In genomic region chr3:183984337-183984736, GRCh38 we compare ENCODE assay signal across 18 cellular contexts. TPM values are rescaled to one million over a fixed set of nuclear protein-coding genes. Genes with fewer than 3 reads are reported as not detected.
DNase-seq lines count a peak whose midpoint lies in the region; ATAC-seq and TF ChIP-seq lines count a peak whose summit lies in the region.
"Had no signal": no experiment of that assay in that cellular context is flagged by ENCODE, and none has a peak within 500 bp of the region (broad histone marks: within the 10 kb centered on the region; RNA-seq: fewer than 3 reads in every experiment).

No MANE protein-coding gene starts in this region.

- H4K20me1 ChIP-seq in SK-N-SH (ENCODE audit: insufficient read depth): no peaks in the 10 kb centered on the region

- no peak for ATAC-seq in gastrocnemius medialis
- ATAC-seq: GM12878 had no signal

- WGBS in SK-N-SH (ENCODE audit: low lambda C conversion rate): 52% methylated on average over 3 of the region's 3 CpGs

- peaks cover 24% of the 10 kb centered on the region for H3K4me1 ChIP-seq in Caco-2
- H3K4me1 ChIP-seq in SK-N-SH (ENCODE audit: control insufficient read depth in 1 of 2, insufficient read depth in 2 of 2, low read depth in 1 of 2, low read length in 1 of 2): peaks cover 0 to 12% of the 10 kb centered on the region in 2 experiments; a peak in 2 of 4 replicates
- H3K4me1 ChIP-seq in gastrocnemius medialis: peaks cover 72 to 74% of the 10 kb centered on the region in 2 donors
- no peaks in the 10 kb centered on the region for H3K4me1 ChIP-seq in left ventricle myocardium inferior
- H3K4me1 ChIP-seq: Peyer's patch had no signal

- no peak for TF ChIP-seq POLR2A in gastrocnemius medialis (IDR thresholded peaks at IDR 0.05)

- CTCF ChIA-PET in Caco-2 (lab: Charles Lee) (no interaction called here), SK-N-SH (lab: Yijun Ruan, JAX) (interaction anchor here (1.6 kb wide), 2 partner anchors 59 to 89 kb away, joined by 4 read pairs; no protein-coding TSS in a partner anchor), MCF 10A (lab: Yijun Ruan, JAX) (no interaction called here)

- no peaks in the 10 kb centered on the region for H3K9me2 ChIP-seq in SK-N-SH

- H3K4me1 Mint-ChIP-seq in Caco-2 (ENCODE audit: low read depth, unreplicated experiment) (peaks cover 29% of the 10 kb centered on the region), MCF 10A (ENCODE audit: insufficient read depth, unreplicated experiment) (no peaks in the 10 kb centered on the region)

- peaks cover 26% of the 10 kb centered on the region for H3K36me3 Mint-ChIP-seq in Caco-2 (ENCODE audit: insufficient read depth, unreplicated experiment)
- peaks cover 50% of the 10 kb centered on the region for H3K36me3 Mint-ChIP-seq in MCF 10A (ENCODE audit: insufficient read depth, unreplicated experiment)

- BruUV-seq in Caco-2 (replicated peaks; lab: Mats Ljungman, UMichigan) (no TSS peak), MCF 10A (replicated peaks; lab: Mats Ljungman, UMichigan) (no TSS peak)

- POLR2A ChIA-PET in Caco-2 (lab: Charles Lee): no interaction called here
- POLR2A ChIA-PET in SK-N-SH (lab: Yijun Ruan, JAX): no interaction called here
- POLR2A ChIA-PET in MCF 10A (lab: Yijun Ruan, JAX): no interaction called here

- TF ChIP-seq RAD21 in SK-N-SH (IDR thresholded peaks at IDR 0.05; ENCODE audit: low read length): no peak

- in situ Hi-C loops in gastrocnemius medialis (cut with MboI; ENCODE audit: low sequenced_read_pairs in 4 of 4): no loop called here

- no peaks in the 10 kb centered on the region for H3K9me3 ChIP-seq in Caco-2
- H3K9me3 ChIP-seq in SK-N-SH: no peaks in the 10 kb centered on the region
- H3K9me3 ChIP-seq in gastrocnemius medialis: no peaks in the 10 kb centered on the region
- no peaks in the 10 kb centered on the region for H3K9me3 ChIP-seq in left ventricle myocardium inferior (replicated peaks)
- H3K9me3 ChIP-seq: Peyer's patch had no signal

- no peaks in the 10 kb centered on the region for H3F3A ChIP-seq in SK-N-SH (replicated peaks; ENCODE audit: insufficient read depth)

- H3K27ac ChIP-seq in SK-N-SH (ENCODE audit: low read depth in 2 of 2, low read length in 1 of 2) (peak overlapping the region in 1 of 2 experiments; percentile 80; a peak in 2 of 4 replicates), gastrocnemius medialis (peak overlapping the region; percentile 19 to 89 (median 84)), left ventricle myocardium inferior (replicated peaks) (no peak overlapping the region)
- H3K27ac ChIP-seq: Peyer's patch had no signal

- H3K27me3 Mint-ChIP-seq in Caco-2 (ENCODE audit: insufficient read depth, unreplicated experiment) (no peaks in the 10 kb centered on the region), MCF 10A (ENCODE audit: insufficient read depth, unreplicated experiment) (no peaks in the 10 kb centered on the region)

- no peak overlapping the region for H2AFZ ChIP-seq in SK-N-SH (ENCODE audit: low read depth)

- no peak overlapping the region for H3K4me3 ChIP-seq in Caco-2 (ENCODE audit: low read depth, low read length)
- no peak overlapping the region for H3K4me3 ChIP-seq in SK-N-SH (ENCODE audit: low read depth in 2 of 2, low read length in 1 of 2)
- no peak overlapping the region for H3K4me3 ChIP-seq in fibroblast of the aortic adventitia (ENCODE audit: low read depth, low read length)
- no peak overlapping the region for H3K4me3 ChIP-seq in gastrocnemius medialis
- H3K4me3 ChIP-seq in left ventricle myocardium inferior: no peak overlapping the region
- H3K4me3 ChIP-seq: GM12878, Peyer's patch had no signal

- H3K9ac ChIP-seq in SK-N-SH: no peak overlapping the region

- no peak overlapping the region for H3K4me2 ChIP-seq in SK-N-SH

- DNase-seq in Caco-2 (no peak), SK-N-SH (peak; percentile 70), fibroblast of the aortic adventitia (ENCODE audit: low read depth) (peak; percentile 10), gastrocnemius medialis (no peak), left ventricle myocardium inferior (no peak), MCF 10A (ENCODE audit: unreplicated experiment) (no peak), NCI-H748 (lab: John Stamatoyannopoulos, UW; ENCODE audit: unreplicated experiment) (no peak)
- no peak for DNase-seq in NK-92 treated with Interleukin-12 subunit alpha and Interleukin-12 subunit beta, amount 100 ng/mL, for 24 hours (lab: John Stamatoyannopoulos, UW)
- DNase-seq: C1 segment of cervical spinal cord, DMS53, KBM-7, NCI-H1092, NCI-H345, NCI-H69, Peyer's patch, Right ventricle myocardium superior had no signal

- H3K9me3 Mint-ChIP-seq in Caco-2 (ENCODE audit: unreplicated experiment) (no peaks in the 10 kb centered on the region), MCF 10A (ENCODE audit: unreplicated experiment) (no peaks in the 10 kb centered on the region)

- no peaks in the 10 kb centered on the region for H3K27me3 ChIP-seq in Caco-2 (replicated peaks; ENCODE audit: control insufficient read depth, insufficient read depth, low read length)
- no peaks in the 10 kb centered on the region for H3K27me3 ChIP-seq in SK-N-SH (ENCODE audit: insufficient read depth)
- no peaks in the 10 kb centered on the region for H3K27me3 ChIP-seq in gastrocnemius medialis
- no peaks in the 10 kb centered on the region for H3K27me3 ChIP-seq in left ventricle myocardium inferior (ENCODE audit: low read depth)
- H3K27me3 ChIP-seq: Peyer's patch had no signal

- H3K27ac Mint-ChIP-seq in Caco-2 (ENCODE audit: unreplicated experiment) (peak overlapping the region; percentile 50), MCF 10A (ENCODE audit: low read depth, unreplicated experiment) (no peak overlapping the region)

- intact Hi-C loops in Caco-2 (cut with micrococcal nuclease; ENCODE audit: unreplicated experiment): no loop called here
- intact Hi-C loops in gastrocnemius medialis (cut with DNase I; ENCODE audit: low total_unique reads): loop anchor here (10.0 kb wide), 2 partner anchors 50 to 700 kb away; no protein-coding TSS in a partner anchor
- intact Hi-C loops in left ventricle myocardium inferior (cut with micrococcal nuclease): no loop called here
- intact Hi-C loops in MCF 10A (cut with micrococcal nuclease): no loop called here

- no peaks in the 10 kb centered on the region for H3K79me2 ChIP-seq in SK-N-SH (ENCODE audit: insufficient read depth)

- TF ChIP-seq CTCF in Caco-2 (IDR thresholded peaks at IDR 0.05; ENCODE audit: insufficient read depth in 1 of 2, low read depth in 1 of 2, low read length in 1 of 2, severe bottlenecking in 1 of 2, unreplicated experiment in 1 of 2) (no peak), SK-N-SH (IDR thresholded peaks at IDR 0.05) (no peak), fibroblast of the aortic adventitia (IDR thresholded peaks at IDR 0.05; ENCODE audit: insufficient read depth, low read length) (no peak), gastrocnemius medialis (IDR thresholded peaks at IDR 0.05 in 4 of 5, conservative IDR thresholded peaks at IDR 0.05 in 1 of 5) (no peak), left ventricle myocardium inferior (IDR thresholded peaks at IDR 0.05; ENCODE audit: borderline replicate concordance) (no peak), MCF 10A (IDR thresholded peaks at IDR 0.05; ENCODE audit: unreplicated experiment) (no peak)

- H3K4me3 Mint-ChIP-seq in Caco-2 (ENCODE audit: unreplicated experiment) (no peak overlapping the region), MCF 10A (ENCODE audit: unreplicated experiment) (no peak overlapping the region)

- no peaks in the 10 kb centered on the region; the same call in 1 of the 2 replicates for H3K36me3 ChIP-seq in Caco-2 (ENCODE audit: control insufficient read depth, insufficient read depth, low read length)
- H3K36me3 ChIP-seq in SK-N-SH (replicated peaks in 1 of 2; ENCODE audit: control insufficient read depth in 1 of 2, insufficient read depth in 2 of 2, low read length in 1 of 2): peaks cover 32 to 59% of the 10 kb centered on the region in 2 experiments
- peaks cover 0 to 61% of the 10 kb centered on the region in 2 donors for H3K36me3 ChIP-seq in gastrocnemius medialis
- peaks cover 96% of the 10 kb centered on the region for H3K36me3 ChIP-seq in left ventricle myocardium inferior

- no peak for TF ChIP-seq EP300 in SK-N-SH (IDR thresholded peaks at IDR 0.05; ENCODE audit: borderline replicate concordance in 1 of 2, low read depth in 1 of 2, low read length in 1 of 2)

TF ChIP-seq in SK-N-SH, 30 proteins besides CTCF, POLR2A, EP300 and RAD21:
- TF ChIP-seq TCF12 (IDR thresholded peaks at IDR 0.05): peak; percentile 61
- no peak for TF ChIP-seq EZH2phosphoT487 (IDR thresholded peaks at IDR 0.05; ENCODE audit: borderline replicate concordance, low read depth)

RNA-seq across cellular contexts. Expression of gene ABCC5, which starts 33.3 kb away (rescaled TPM):
- 21.3 and 22.4 TPM in 2 replicates for total RNA-seq in Caco-2 (2022)
- polyA plus RNA-seq in SK-N-SH (2012; rRNA removed): 25.9 and 40.6 TPM in 2 replicates
- polyA plus RNA-seq in SK-N-SH (2012; cell fraction: cytosol; rRNA removed): 13.4 and 14.8 TPM in 2 replicates
- 120 and 168 TPM in 2 replicates for polyA plus RNA-seq in SK-N-SH (2012; cell fraction: nucleus; rRNA removed)
- total RNA-seq in fibroblast of the aortic adventitia (ENCODE audit: low replicate concordance): 21.2 and 24.2 TPM in 2 replicates
- 10 to 100 TPM; 20.4 to 52.2 (median 39.5) TPM for total RNA-seq in gastrocnemius medialis
- 49.4 TPM for total RNA-seq in left ventricle myocardium inferior
- 16.5 and 17.9 TPM in 2 replicates for total RNA-seq in MCF 10A (2022)

RNA-seq across cellular contexts. Expression of gene HTR3D, which starts 47.2 kb away (rescaled TPM):
- total RNA-seq in Caco-2 (2022): not detected in 2 replicates
- not detected in 2 replicates for polyA plus RNA-seq in SK-N-SH (2012; rRNA removed)
- polyA plus RNA-seq in SK-N-SH (2012; cell fraction: cytosol; rRNA removed): not detected in 2 replicates
- not detected in 2 replicates for polyA plus RNA-seq in SK-N-SH (2012; cell fraction: nucleus; rRNA removed)
- total RNA-seq in fibroblast of the aortic adventitia (ENCODE audit: low replicate concordance): not detected in 2 replicates
- total RNA-seq in gastrocnemius medialis: not detected
- total RNA-seq in left ventricle myocardium inferior: not detected
- not detected in 2 replicates for total RNA-seq in MCF 10A (2022)
- total RNA-seq: GM12878, M059J, Peyer's patch, Right ventricle myocardium superior had no signal
- polyA plus RNA-seq: GM12878 had no signal

Comparison
In these comparisons a context has a peak if more than half of its experiments do, and no peak if none do; other contexts are left out.
1. DNase-seq: peak in SK-N-SH (single experiment) and fibroblast of the aortic adventitia (single experiment); none in Caco-2 (0 of 2), gastrocnemius medialis (0 of 2), NK-92 treated with Interleukin-12 subunit alpha and Interleukin-12 subunit beta, amount 100 ng/mL, for 24 hours (single experiment), left ventricle myocardium inferior (single experiment), MCF 10A (single experiment) and NCI-H748 (single experiment).